In the genomic region with DNA sequence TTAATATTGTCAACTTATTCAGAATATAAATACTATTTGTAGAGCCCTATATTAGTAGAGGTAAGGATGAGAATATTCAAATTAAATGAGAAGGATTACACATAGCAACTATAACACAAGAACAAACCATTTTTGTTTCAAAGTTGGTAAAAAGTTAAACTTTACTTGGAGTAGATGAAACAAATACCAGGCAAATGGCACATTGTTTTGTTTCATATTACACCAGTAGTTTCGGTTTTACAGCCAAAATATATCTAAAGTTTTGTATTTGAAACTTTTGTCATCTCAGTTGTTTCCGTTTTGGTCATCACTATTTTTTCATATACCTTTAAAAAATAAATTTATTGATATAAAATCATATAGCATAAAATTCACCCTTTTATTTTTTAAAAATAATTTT, we compare ENCODE assay signal across 32 cellular contexts.
"Had no signal": no experiment of that assay in that cellular context is flagged by ENCODE, and none has a peak within 500 bp of the region (broad histone marks: within the 10 kb centered on the region; RNA-seq: fewer than 3 reads in every experiment).

No MANE protein-coding gene starts in this region.

- H3K9me3 ChIP-seq: adrenal gland, body of pancreas, breast epithelium had no signal

- FAIRE-seq: astrocyte, TTC549 had no signal

- H3K4me3 ChIP-seq: adrenal gland, body of pancreas, breast epithelium had no signal

- H3K36me3 ChIP-seq: adrenal gland, brain microvascular endothelial cell, breast epithelium had no signal

- H3K27ac ChIP-seq: adrenal gland, body of pancreas, brain microvascular endothelial cell, breast epithelium, VCaP had no signal

- H3K4me1 ChIP-seq: body of pancreas, breast epithelium had no signal

- ATAC-seq: activated CD8-positive, alpha-beta T cell treated with anti-CD3 and anti-CD28 coated beads for 36 hours; activated T-cell treated with anti-CD3 and anti-CD28 coated beads, Interleukin-2, amount 50 U/mL, for 4 hours; activated T-cell treated with anti-CD3 and anti-CD28 coated beads, Interleukin-2, amount 50 U/mL, for 72 hours; activated T-helper 17 cell treated with anti-CD3 and anti-CD28 coated beads, Interleukin-2, amount 50 U/mL, for 72 hours; body of pancreas had no signal

- DNase-seq: activated B cell treated with CpG ODN at 0.5 μM for 24 hours; activated CD4-positive, alpha-beta memory T cell treated with anti-CD3 and anti-CD28 coated beads for 36 hours; activated CD4-positive, alpha-beta T cell treated with anti-CD3 and anti-CD28 coated beads for 4 hours; activated CD4-positive, alpha-beta T cell treated with anti-CD3 and anti-CD28 coated beads, Interleukin-2, amount 10 ng/mL, durations not matched to agents 24 days and 14 days; activated CD4-positive, alpha-beta T cell treated with anti-CD3 and anti-CD28 coated beads, Interleukin-2, amount 50 U/mL, for 1 hour; activated CD4-positive, alpha-beta T cell treated with anti-CD3 and anti-CD28 coated beads, Interleukin-2, amount 50 U/mL, for 4 hours; activated CD4-positive, CD25-positive, alpha-beta regulatory T cell treated with anti-CD3 and anti-CD28 coated beads, Interleukin-2, amount 50 U/mL, for 72 hours; activated CD8-positive, alpha-beta memory T cell treated with anti-CD3 and anti-CD28 coated beads, Interleukin-2, amount 50 U/mL, for 4 hours; activated CD8-positive, alpha-beta T cell treated with anti-CD3 and anti-CD28 coated beads for 36 hours; activated effector memory CD4-positive, alpha-beta T cell treated with anti-CD3 and anti-CD28 coated beads, Interleukin-2, amount 50 U/mL, for 16 hours; activated gamma-delta T cell treated with Interleukin-2 at 50 U/mL for 16 hours; activated naive CD4-positive, alpha-beta T cell; activated naive CD4-positive, alpha-beta T cell treated with anti-CD3 and anti-CD28 coated beads for 36 hours; activated naive CD4-positive, alpha-beta T cell treated with anti-CD3 and anti-CD28 coated beads, Interleukin-2, amount 50 U/mL, for 16 hours; activated naive CD8-positive, alpha-beta T cell treated with anti-CD3 and anti-CD28 coated beads for 36 hours; activated T-cell treated with anti-CD3 and anti-CD28 coated beads for 4 hours; activated T-cell treated with anti-CD3 and anti-CD28 coated beads, Interleukin-2, amount 50 U/mL, for 1 hour; activated T-cell treated with anti-CD3 and anti-CD28 coated beads, Interleukin-2, amount 50 U/mL, for 4 hours; activated T-cell treated with anti-CD3 and anti-CD28 coated beads, Interleukin-2, amount 50 U/mL, for 72 hours; adrenal gland; amniotic stem cell; aorta; body of pancreas; brain microvascular endothelial cell; central memory CD4-positive, alpha-beta T cell; T-helper 2 cell; T-helper 9 cell had no signal

- H3K27me3 ChIP-seq: adrenal gland, body of pancreas, brain microvascular endothelial cell, breast epithelium had no signal
